ENCODE assay signal across 1 cellular context in genomic region chr7:155950898-155951553, GRCh38.
TF ChIP-seq lines count a peak whose summit lies in the region.

No MANE protein-coding gene starts in this region.

TF ChIP-seq in endothelial cell of umbilical vein, 7 proteins besides CTCF, POLR2A, EP300 and RAD21:
- no peak for TF ChIP-seq EZH2 (IDR thresholded peaks at IDR 0.05; ENCODE audit: borderline replicate concordance, low read depth, low read length, severe bottlenecking)
- TF ChIP-seq POLR2AphosphoS5 (IDR thresholded peaks at IDR 0.05; ENCODE audit: insufficient read depth, low read depth, low read length): no peak
- peak; percentile 22 for TF ChIP-seq GATA2 (IDR thresholded peaks at IDR 0.05; ENCODE audit: insufficient read depth, insufficient read length, low read depth, low read length)
- no peak for TF ChIP-seq FOS (IDR thresholded peaks at IDR 0.05; ENCODE audit: borderline replicate concordance, insufficient read depth, low read length)
- TF ChIP-seq MAX (IDR thresholded peaks at IDR 0.05; ENCODE audit: insufficient read depth, insufficient read length): no peak
- TF ChIP-seq MYC (IDR thresholded peaks at IDR 0.05; ENCODE audit: low read depth, low read length): no peak
- TF ChIP-seq JUN (IDR thresholded peaks at IDR 0.05; ENCODE audit: borderline replicate concordance, insufficient read depth, insufficient read length, low read depth): peak; percentile 15
